In the genomic region with DNA sequence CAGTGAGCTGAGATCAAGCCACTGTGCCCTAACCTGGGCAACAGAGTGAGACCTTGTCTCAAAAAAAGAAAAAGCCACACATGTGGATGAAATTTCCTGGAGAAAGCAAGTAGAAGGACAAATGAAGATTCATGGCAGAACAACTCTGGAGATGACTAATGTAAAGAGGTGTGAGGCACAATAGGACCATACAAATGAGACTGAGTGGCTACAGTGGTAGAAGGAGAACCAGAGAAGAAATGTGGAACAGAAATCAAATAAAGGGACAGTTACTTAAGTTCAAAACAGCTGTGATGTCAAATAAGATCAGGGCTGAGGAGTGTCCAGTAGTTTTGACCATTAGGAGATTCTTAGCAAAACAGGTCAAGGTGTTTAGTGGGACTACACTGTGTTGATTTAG, we compare ENCODE assay signal across 8 cellular contexts.
"Had no signal": no experiment of that assay in that cellular context is flagged by ENCODE, and none has a peak within 500 bp of the region (broad histone marks: within the 10 kb centered on the region; RNA-seq: fewer than 3 reads in every experiment).

No MANE protein-coding gene starts in this region.

- H3K4me3 Mint-ChIP-seq: GM23338, H9 had no signal

- H3K27ac Mint-ChIP-seq: GM23338, H9 had no signal

- H3K4me1 Mint-ChIP-seq: GM23338 had no signal

- FAIRE-seq: H1, H54, HTR-8/SVneo, K562 had no signal

- H3K4me2 ChIP-seq: GM23338 had no signal

- DNase-seq: H9, HCEC 1CT, IMR-90 had no signal

- H3K9me3 Mint-ChIP-seq: GM23338 had no signal

- H2AFZ ChIP-seq: GM23338 had no signal

- H3K4me3 ChIP-seq: GM23338, K562 had no signal

- ATAC-seq: GM23338, K562 had no signal
